2 cellular contexts compared by ENCODE assay signal in the genomic region with DNA sequence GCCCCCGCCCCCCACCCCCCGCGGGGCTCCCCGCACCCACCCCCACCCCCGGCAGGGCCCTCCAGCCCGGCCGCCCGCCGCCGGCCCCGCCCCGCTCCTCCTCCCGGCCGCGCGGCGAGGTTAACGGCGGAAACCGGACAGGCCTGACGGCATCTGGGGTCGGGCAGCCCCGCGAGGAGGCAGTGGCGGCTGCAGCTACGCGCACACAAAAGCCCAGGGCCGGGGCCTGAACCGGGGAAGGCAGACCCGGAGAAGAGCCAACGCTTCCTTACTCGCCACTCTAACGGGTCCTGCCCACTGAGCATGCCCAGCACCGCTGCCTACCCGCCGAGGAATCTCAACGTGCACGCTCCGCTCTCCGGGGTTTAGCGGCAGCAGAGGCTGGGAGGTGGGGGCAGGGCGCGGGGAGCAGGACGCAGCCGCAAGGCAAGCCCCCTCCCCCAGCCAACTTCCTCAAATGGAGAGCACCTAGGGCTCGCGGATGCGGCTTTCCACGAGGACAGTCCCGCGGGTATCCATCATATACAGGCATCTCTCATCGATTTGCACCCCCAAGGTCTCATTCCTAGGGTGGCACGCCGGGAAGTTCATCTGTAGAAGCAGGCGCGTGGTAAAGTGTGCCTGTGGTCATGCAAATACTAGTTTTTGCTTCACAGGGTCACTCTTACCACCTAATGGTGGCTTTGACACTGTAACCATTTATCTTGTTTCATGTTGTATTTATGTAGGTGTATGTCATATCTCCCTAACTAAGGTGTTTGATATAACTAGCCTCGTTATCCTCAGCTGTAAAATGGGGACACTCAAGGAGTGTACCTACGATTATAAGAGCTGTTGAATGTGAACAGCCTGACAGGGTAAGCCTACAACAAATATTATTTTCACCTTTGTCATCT.
TF ChIP-seq lines count a peak whose summit lies in the region.

A gene (minus strand): TSS at position 339 of the 896 bp plus-strand sequence. CDS start 761 bp downstream, outside the sequence.

TF ChIP-seq in A549, 52 proteins besides CTCF, POLR2A, EP300 and RAD21 (continued from another document):
- TF ChIP-seq, protein P1, sequence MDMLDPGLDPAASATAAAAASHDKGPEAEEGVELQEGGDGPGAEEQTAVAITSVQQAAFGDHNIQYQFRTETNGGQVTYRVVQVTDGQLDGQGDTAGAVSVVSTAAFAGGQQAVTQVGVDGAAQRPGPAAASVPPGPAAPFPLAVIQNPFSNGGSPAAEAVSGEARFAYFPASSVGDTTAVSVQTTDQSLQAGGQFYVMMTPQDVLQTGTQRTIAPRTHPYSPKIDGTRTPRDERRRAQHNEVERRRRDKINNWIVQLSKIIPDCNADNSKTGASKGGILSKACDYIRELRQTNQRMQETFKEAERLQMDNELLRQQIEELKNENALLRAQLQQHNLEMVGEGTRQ (IDR thresholded peaks at IDR 0.05) = no peak; the same call in 1 of the 2 replicates
- TF ChIP-seq SREBF2 (IDR thresholded peaks at IDR 0.05) (no peak), ZNF302 (CRISPR knock-in tag; IDR thresholded peaks at IDR 0.05) (no peak), MYC (IDR thresholded peaks at IDR 0.05; ENCODE audit: borderline replicate concordance, low read length) (peak; percentile 87; the same call in 1 of the 2 replicates), TFCP2L1 (CRISPR knock-in tag; IDR thresholded peaks at IDR 0.05) (0 out of 2 replicates have a peak, but pooled peaks have one; percentile 61), NFE2L2 (conservative IDR thresholded peaks at IDR 0.05; ENCODE audit: low read length) (no peak), ESRRA (IDR thresholded peaks at IDR 0.05; ENCODE audit: borderline replicate concordance, low read length) (no peak), BHLHE40 (IDR thresholded peaks at IDR 0.05; ENCODE audit: low read depth, low read length) (no peak), KDM1A (IDR thresholded peaks at IDR 0.05; ENCODE audit: low read depth) (peak; percentile 97), MAZ (IDR thresholded peaks at IDR 0.05; ENCODE audit: borderline replicate concordance, low read depth, low read length) (peak; percentile 94), SMC3 (IDR thresholded peaks at IDR 0.05) (no peak; the same call in 2 of the 3 replicates), FOXS1 (CRISPR knock-in tag; IDR thresholded peaks at IDR 0.05) (no peak), CHD4 (IDR thresholded peaks at IDR 0.05; ENCODE audit: borderline replicate concordance) (peak; percentile 91)
- TF ChIP-seq, protein P2, sequence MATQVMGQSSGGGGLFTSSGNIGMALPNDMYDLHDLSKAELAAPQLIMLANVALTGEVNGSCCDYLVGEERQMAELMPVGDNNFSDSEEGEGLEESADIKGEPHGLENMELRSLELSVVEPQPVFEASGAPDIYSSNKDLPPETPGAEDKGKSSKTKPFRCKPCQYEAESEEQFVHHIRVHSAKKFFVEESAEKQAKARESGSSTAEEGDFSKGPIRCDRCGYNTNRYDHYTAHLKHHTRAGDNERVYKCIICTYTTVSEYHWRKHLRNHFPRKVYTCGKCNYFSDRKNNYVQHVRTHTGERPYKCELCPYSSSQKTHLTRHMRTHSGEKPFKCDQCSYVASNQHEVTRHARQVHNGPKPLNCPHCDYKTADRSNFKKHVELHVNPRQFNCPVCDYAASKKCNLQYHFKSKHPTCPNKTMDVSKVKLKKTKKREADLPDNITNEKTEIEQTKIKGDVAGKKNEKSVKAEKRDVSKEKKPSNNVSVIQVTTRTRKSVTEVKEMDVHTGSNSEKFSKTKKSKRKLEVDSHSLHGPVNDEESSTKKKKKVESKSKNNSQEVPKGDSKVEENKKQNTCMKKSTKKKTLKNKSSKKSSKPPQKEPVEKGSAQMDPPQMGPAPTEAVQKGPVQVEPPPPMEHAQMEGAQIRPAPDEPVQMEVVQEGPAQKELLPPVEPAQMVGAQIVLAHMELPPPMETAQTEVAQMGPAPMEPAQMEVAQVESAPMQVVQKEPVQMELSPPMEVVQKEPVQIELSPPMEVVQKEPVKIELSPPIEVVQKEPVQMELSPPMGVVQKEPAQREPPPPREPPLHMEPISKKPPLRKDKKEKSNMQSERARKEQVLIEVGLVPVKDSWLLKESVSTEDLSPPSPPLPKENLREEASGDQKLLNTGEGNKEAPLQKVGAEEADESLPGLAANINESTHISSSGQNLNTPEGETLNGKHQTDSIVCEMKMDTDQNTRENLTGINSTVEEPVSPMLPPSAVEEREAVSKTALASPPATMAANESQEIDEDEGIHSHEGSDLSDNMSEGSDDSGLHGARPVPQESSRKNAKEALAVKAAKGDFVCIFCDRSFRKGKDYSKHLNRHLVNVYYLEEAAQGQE (IDR thresholded peaks at IDR 0.05) = no peak
- TF ChIP-seq, protein P3, sequence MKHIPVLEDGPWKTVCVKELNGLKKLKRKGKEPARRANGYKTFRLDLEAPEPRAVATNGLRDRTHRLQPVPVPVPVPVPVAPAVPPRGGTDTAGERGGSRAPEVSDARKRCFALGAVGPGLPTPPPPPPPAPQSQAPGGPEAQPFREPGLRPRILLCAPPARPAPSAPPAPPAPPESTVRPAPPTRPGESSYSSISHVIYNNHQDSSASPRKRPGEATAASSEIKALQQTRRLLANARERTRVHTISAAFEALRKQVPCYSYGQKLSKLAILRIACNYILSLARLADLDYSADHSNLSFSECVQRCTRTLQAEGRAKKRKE (CRISPR knock-in tag; IDR thresholded peaks at IDR 0.05; ENCODE audit: low read depth) = peak; percentile 61; the same call in 1 of the 2 replicates
- TF ChIP-seq, protein P4, sequence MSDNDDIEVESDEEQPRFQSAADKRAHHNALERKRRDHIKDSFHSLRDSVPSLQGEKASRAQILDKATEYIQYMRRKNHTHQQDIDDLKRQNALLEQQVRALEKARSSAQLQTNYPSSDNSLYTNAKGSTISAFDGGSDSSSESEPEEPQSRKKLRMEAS (IDR thresholded peaks at IDR 0.05) = peak; percentile 97

TF ChIP-seq in K562, 482 proteins besides CTCF, POLR2A, EP300 and RAD21 (continued from another document and continues in another):
- TF ChIP-seq, protein P5, sequence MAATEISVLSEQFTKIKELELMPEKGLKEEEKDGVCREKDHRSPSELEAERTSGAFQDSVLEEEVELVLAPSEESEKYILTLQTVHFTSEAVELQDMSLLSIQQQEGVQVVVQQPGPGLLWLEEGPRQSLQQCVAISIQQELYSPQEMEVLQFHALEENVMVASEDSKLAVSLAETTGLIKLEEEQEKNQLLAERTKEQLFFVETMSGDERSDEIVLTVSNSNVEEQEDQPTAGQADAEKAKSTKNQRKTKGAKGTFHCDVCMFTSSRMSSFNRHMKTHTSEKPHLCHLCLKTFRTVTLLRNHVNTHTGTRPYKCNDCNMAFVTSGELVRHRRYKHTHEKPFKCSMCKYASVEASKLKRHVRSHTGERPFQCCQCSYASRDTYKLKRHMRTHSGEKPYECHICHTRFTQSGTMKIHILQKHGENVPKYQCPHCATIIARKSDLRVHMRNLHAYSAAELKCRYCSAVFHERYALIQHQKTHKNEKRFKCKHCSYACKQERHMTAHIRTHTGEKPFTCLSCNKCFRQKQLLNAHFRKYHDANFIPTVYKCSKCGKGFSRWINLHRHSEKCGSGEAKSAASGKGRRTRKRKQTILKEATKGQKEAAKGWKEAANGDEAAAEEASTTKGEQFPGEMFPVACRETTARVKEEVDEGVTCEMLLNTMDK (IDR thresholded peaks at IDR 0.05; ENCODE audit: borderline replicate concordance, insufficient read depth, low read depth, low read length, poor library complexity, severe bottlenecking) = no peak
- no peak for TF ChIP-seq ZNF354B (CRISPR knock-in tag; IDR thresholded peaks at IDR 0.05)
- no peak for TF ChIP-seq MCM5 (IDR thresholded peaks at IDR 0.05; ENCODE audit: low read depth)
- TF ChIP-seq HNRNPLL (IDR thresholded peaks at IDR 0.05; ENCODE audit: low read depth, low read length, poor library complexity, severe bottlenecking) = peak; percentile 29
- 0 out of 2 replicates have a peak, but pooled peaks have one; percentile 54 for TF ChIP-seq ZNF232 (CRISPR knock-in tag; IDR thresholded peaks at IDR 0.05)
- peak in 1 of 2 experiments; percentile 21; a peak in 1 of 4 replicates for TF ChIP-seq KDM1A (IDR thresholded peaks at IDR 0.05)
- TF ChIP-seq HNRNPK (IDR thresholded peaks at IDR 0.05; ENCODE audit: low read depth, low read length, poor library complexity, severe bottlenecking) = no peak
- TF ChIP-seq RUNX1 (IDR thresholded peaks at IDR 0.05; ENCODE audit: low read depth) = no peak
- TF ChIP-seq PCBP2 (IDR thresholded peaks at IDR 0.05; ENCODE audit: low read depth, low read length, poor library complexity, severe bottlenecking) = no peak
- TF ChIP-seq SMAD1 (IDR thresholded peaks at IDR 0.05; ENCODE audit: low read depth, low read length, partially characterized antibody) = peak; percentile 29
- peak; percentile 41; the same call in 1 of the 2 replicates for TF ChIP-seq ZNF24 (IDR thresholded peaks at IDR 0.05)
- TF ChIP-seq, protein P6, sequence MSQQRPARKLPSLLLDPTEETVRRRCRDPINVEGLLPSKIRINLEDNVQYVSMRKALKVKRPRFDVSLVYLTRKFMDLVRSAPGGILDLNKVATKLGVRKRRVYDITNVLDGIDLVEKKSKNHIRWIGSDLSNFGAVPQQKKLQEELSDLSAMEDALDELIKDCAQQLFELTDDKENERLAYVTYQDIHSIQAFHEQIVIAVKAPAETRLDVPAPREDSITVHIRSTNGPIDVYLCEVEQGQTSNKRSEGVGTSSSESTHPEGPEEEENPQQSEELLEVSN (IDR thresholded peaks at IDR 0.05; ENCODE audit: borderline replicate concordance in 1 of 2, extremely low read depth in 1 of 2, insufficient read depth in 1 of 2, insufficient read length in 1 of 2, low read depth in 1 of 2, low read length in 1 of 2, poor library complexity in 1 of 2, severe bottlenecking in 1 of 2) = peak; percentile 61 to 70
- 0 out of 2 replicates have a peak, but pooled peaks have one; percentile 15 for TF ChIP-seq NR4A1 (CRISPR knock-in tag; IDR thresholded peaks at IDR 0.05)
- 0 out of 2 replicates have a peak, but pooled peaks have one; percentile 39 for TF ChIP-seq NR4A1 (tag; IDR thresholded peaks at IDR 0.05)
- TF ChIP-seq DMBX1 (CRISPR knock-in tag; IDR thresholded peaks at IDR 0.05; ENCODE audit: borderline replicate concordance) = 0 out of 2 replicates have a peak, but pooled peaks have one; percentile 53
- TF ChIP-seq JUND (IDR thresholded peaks at IDR 0.05; ENCODE audit: borderline replicate concordance, low read depth, low read length) = no peak
- peak; percentile 45; the same call in 2 of the 3 replicates for TF ChIP-seq JUND (tag; IDR thresholded peaks at IDR 0.05; ENCODE audit: borderline replicate concordance, low read depth, low read length)
- TF ChIP-seq ZZZ3 (IDR thresholded peaks at IDR 0.05) = peak; percentile 72; the same call in 1 of the 2 replicates
- TF ChIP-seq PHF21A (IDR thresholded peaks at IDR 0.05; ENCODE audit: borderline replicate concordance, low read depth) = peak; percentile 59; the same call in 1 of the 2 replicates
- TF ChIP-seq FOXK2 (conservative IDR thresholded peaks at IDR 0.05 in 1 of 2, IDR thresholded peaks at IDR 0.05 in 1 of 2; ENCODE audit: low read depth in 2 of 2) = peak in 1 of 2 experiments; percentile 20; a peak in 1 of 4 replicates
- peak; percentile 56 to 90; a peak in 3 of 4 replicates for TF ChIP-seq TRIM24 (IDR thresholded peaks at IDR 0.05)
- TF ChIP-seq, protein P7, sequence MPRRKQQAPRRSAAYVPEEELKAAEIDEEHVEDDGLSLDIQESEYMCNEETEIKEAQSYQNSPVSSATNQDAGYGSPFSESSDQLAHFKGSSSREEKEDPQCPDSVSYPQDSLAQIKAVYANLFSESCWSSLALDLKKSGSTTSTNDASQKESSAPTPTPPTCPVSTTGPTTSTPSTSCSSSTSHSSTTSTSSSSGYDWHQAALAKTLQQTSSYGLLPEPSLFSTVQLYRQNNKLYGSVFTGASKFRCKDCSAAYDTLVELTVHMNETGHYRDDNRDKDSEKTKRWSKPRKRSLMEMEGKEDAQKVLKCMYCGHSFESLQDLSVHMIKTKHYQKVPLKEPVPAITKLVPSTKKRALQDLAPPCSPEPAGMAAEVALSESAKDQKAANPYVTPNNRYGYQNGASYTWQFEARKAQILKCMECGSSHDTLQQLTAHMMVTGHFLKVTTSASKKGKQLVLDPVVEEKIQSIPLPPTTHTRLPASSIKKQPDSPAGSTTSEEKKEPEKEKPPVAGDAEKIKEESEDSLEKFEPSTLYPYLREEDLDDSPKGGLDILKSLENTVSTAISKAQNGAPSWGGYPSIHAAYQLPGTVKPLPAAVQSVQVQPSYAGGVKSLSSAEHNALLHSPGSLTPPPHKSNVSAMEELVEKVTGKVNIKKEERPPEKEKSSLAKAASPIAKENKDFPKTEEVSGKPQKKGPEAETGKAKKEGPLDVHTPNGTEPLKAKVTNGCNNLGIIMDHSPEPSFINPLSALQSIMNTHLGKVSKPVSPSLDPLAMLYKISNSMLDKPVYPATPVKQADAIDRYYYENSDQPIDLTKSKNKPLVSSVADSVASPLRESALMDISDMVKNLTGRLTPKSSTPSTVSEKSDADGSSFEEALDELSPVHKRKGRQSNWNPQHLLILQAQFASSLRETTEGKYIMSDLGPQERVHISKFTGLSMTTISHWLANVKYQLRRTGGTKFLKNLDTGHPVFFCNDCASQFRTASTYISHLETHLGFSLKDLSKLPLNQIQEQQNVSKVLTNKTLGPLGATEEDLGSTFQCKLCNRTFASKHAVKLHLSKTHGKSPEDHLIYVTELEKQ (CRISPR knock-in tag; IDR thresholded peaks at IDR 0.05) = no peak
- TF ChIP-seq KHSRP (IDR thresholded peaks at IDR 0.05) = peak; percentile 65; the same call in 1 of the 2 replicates
